ENCODE assay signal across 11 cellular contexts in the genomic region with DNA sequence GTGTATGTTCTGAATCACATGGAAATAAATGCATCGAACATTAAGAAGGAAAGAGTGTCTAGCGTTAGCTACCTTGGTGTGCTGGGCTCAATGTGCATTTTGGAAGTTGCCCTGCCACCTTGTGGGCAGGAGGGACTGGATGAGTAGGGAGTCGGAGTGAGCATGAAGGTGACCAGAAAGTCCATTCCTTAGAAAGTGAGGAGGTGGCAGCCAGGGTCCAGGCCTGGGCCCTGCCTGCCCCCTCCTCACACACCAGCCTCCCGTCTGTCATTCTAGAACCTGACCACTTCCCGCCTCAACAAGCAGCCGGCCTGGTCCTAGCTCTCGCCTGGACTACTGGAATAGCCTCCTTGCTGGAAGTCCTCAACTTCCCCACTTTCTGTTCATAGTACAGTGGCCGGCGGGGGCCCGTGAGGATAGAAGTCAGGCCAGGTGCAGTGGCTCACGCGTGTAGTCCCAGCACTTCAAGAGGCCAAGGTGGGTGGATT. TPM values are rescaled to one million over a fixed set of nuclear protein-coding genes. Genes with fewer than 3 reads are reported as not detected.
DNase-seq lines count a peak whose midpoint lies in the region; ATAC-seq and TF ChIP-seq lines count a peak whose summit lies in the region.
"Had no signal": no experiment of that assay in that cellular context is flagged by ENCODE, and none has a peak within 500 bp of the region (broad histone marks: within the 10 kb centered on the region; RNA-seq: fewer than 3 reads in every experiment).

No MANE protein-coding gene starts in this region.

- no peaks in the 10 kb centered on the region for H3K79me2 ChIP-seq in GM23248 (ENCODE audit: insufficient read depth)
- H3K79me2 ChIP-seq: hepatocyte had no signal

- H3K9ac ChIP-seq in GM23248 = no peak overlapping the region

- H3K27me3 ChIP-seq in A673 (replicated peaks; ENCODE audit: insufficient read depth, low read depth, low read length, poor library complexity) = no peaks in the 10 kb centered on the region
- no peaks in the 10 kb centered on the region for H3K27me3 ChIP-seq in GM23248 (replicated peaks; ENCODE audit: insufficient read depth)
- peaks cover 3% of the 10 kb centered on the region for H3K27me3 ChIP-seq in WERI-Rb-1 (ENCODE audit: insufficient read depth, low read depth, severe bottlenecking)
- H3K27me3 ChIP-seq in right atrium auricular region = no peaks in the 10 kb centered on the region

- DNase-seq in A673 (ENCODE audit: low spot score) (peak; percentile 21), GM23248 (peak; percentile 10), WERI-Rb-1 (peak; percentile 48), right atrium auricular region (ENCODE audit: low spot score) (peak; percentile 48), AG08395 (ENCODE audit: low spot score) (no peak), NCI-H1092 treated with DMSO at 0.1 percent for 48 hours (lab: John Stamatoyannopoulos, UW) (no peak)
- DNase-seq: activated gamma-delta T cell had no signal

- in situ Hi-C loops in GM23248 (cut with MboI) = no loop called here

- H3K9me2 ChIP-seq in GM23248 (ENCODE audit: insufficient read depth) = no peaks in the 10 kb centered on the region

- no peak overlapping the region for H3K4me2 ChIP-seq in GM23248 (ENCODE audit: unreplicated experiment)
- H3K4me2 ChIP-seq: hepatocyte had no signal

- 81 to 82% methylated on average over 12 of the region's 12 CpGs for WGBS in GM23248 (ENCODE audit: low coverage in 1 of 2, low lambda C conversion rate in 2 of 2, missing lambda C conversion rate in 2 of 2), 2 experiments

- peaks cover 7% of the 10 kb centered on the region; the same call in 1 of the 2 replicates for H3F3A ChIP-seq in GM23248 (ENCODE audit: insufficient read depth)

- no TSS peak for BruUV-seq in A673 (replicated peaks; lab: Mats Ljungman, UMichigan)

- intact Hi-C loops in A673 (cut with micrococcal nuclease; ENCODE audit: unreplicated experiment) = loop anchor here (5.0 kb wide), 1 partner anchor 79 kb away; no protein-coding TSS in a partner anchor

- CTCF ChIA-PET in A673 (lab: Charles Lee) = interaction anchor here (0.6 kb wide), 1 partner anchor 101 kb away, joined by 3 read pairs; no protein-coding TSS in a partner anchor

- H3K9me3 ChIP-seq in A673 (ENCODE audit: low read depth, low read length, poor library complexity, severe bottlenecking) (no peaks in the 10 kb centered on the region), GM23248 (ENCODE audit: low read depth) (no peaks in the 10 kb centered on the region), WERI-Rb-1 (ENCODE audit: severe bottlenecking) (no peaks in the 10 kb centered on the region), right atrium auricular region (no peaks in the 10 kb centered on the region)

- H3K27ac ChIP-seq in A673 (ENCODE audit: low read depth, low read length, poor library complexity, severe bottlenecking) (no peak overlapping the region), GM23248 (no peak overlapping the region), WERI-Rb-1 (no peak overlapping the region), right atrium auricular region (no peak overlapping the region)
- H3K27ac ChIP-seq: hepatocyte had no signal

- ATAC-seq in esophagus mucosa = no peak
- no peak for ATAC-seq in GM19455 (IDR thresholded peaks at IDR 0.05; ENCODE audit: unreplicated experiment)

- POLR2A ChIA-PET in A673 (lab: Charles Lee; ENCODE audit: low non-redundant PET) = no interaction called here

- H3K4me1 ChIP-seq in A673 (ENCODE audit: insufficient read depth, low read length, poor library complexity, severe bottlenecking) = no peaks in the 10 kb centered on the region
- no peaks in the 10 kb centered on the region for H3K4me1 ChIP-seq in GM23248 (ENCODE audit: insufficient read depth)
- peaks cover 0 to under 1% of the 10 kb centered on the region in 2 donors for H3K4me1 ChIP-seq in right atrium auricular region

- H2AFZ ChIP-seq in GM23248 = no peak overlapping the region
- H2AFZ ChIP-seq: hepatocyte had no signal

- H3K36me3 ChIP-seq in A673 (ENCODE audit: insufficient read depth, low read length, poor library complexity, severe bottlenecking) (no peaks in the 10 kb centered on the region), GM23248 (ENCODE audit: low read depth) (no peaks in the 10 kb centered on the region), WERI-Rb-1 (no peaks in the 10 kb centered on the region), right atrium auricular region (no peaks in the 10 kb centered on the region)

- 0 out of 2 replicates have a peak, but pooled peaks have one; percentile 26 for TF ChIP-seq CTCF in A673 (conservative IDR thresholded peaks at IDR 0.05; ENCODE audit: low read depth, low read length)
- TF ChIP-seq CTCF in WERI-Rb-1 (IDR thresholded peaks at IDR 0.05; ENCODE audit: low read depth, low read length) = peak; percentile 59
- TF ChIP-seq CTCF in right atrium auricular region (IDR thresholded peaks at IDR 0.05) = peak in 1 of 2 donors; percentile 31

- H4K20me1 ChIP-seq in GM23248 (ENCODE audit: insufficient read depth) = no peaks in the 10 kb centered on the region

- H3K4me3 ChIP-seq in A673 (ENCODE audit: low read depth, low read length, poor library complexity, severe bottlenecking) (no peak overlapping the region), GM23248 (no peak overlapping the region), WERI-Rb-1 (ENCODE audit: low read depth, low read length) (no peak overlapping the region), right atrium auricular region (no peak overlapping the region)
- H3K4me3 ChIP-seq: hepatocyte had no signal

RNA-seq across cellular contexts. Expression of a gene that starts 10.2 kb away (rescaled TPM):
- total RNA-seq in A673 (2021) = 14.2 and 19.4 TPM in 2 replicates
- 23.8 and 28.6 TPM in 2 replicates for total RNA-seq in GM23248 (2014; rRNA removed; shearing (Covaris generic))
- polyA plus RNA-seq in GM23248 (2016; fragmentation: Nextera tagmentation; extraction: Ambion mirVana) = 33.3 and 34.0 TPM in 2 replicates
- 10 to 100 TPM; 17.7 to 26.1 TPM for total RNA-seq in right atrium auricular region
- 1.1 TPM for total RNA-seq in esophagus mucosa

RNA-seq across cellular contexts. Expression of a gene that starts 36.5 kb away (rescaled TPM):
- not detected in 2 replicates for total RNA-seq in A673 (2021)
- not detected in 2 replicates for total RNA-seq in GM23248 (2014; rRNA removed; shearing (Covaris generic))
- polyA plus RNA-seq in GM23248 (2016; fragmentation: Nextera tagmentation; extraction: Ambion mirVana) = not detected in 2 replicates
- total RNA-seq in right atrium auricular region = not detected
- total RNA-seq in esophagus mucosa = not detected
- total RNA-seq: hepatocyte, mononuclear cell had no signal
- polyA plus RNA-seq: hepatocyte had no signal

Comparison
In these comparisons a context has a peak if more than half of its experiments do, and no peak if none do; other contexts are left out.
1. DNase-seq: peak in A673 (single experiment), GM23248 (single experiment), WERI-Rb-1 (single experiment) and right atrium auricular region (single experiment); none in AG08395 (single experiment) and NCI-H1092 treated with DMSO at 0.1 percent for 48 hours (single experiment).